27 cellular contexts compared by ENCODE assay signal in genomic region chr1:215679231-215679630, GRCh38.
"Had no signal": no experiment of that assay in that cellular context is flagged by ENCODE, and none has a peak within 500 bp of the region (broad histone marks: within the 10 kb centered on the region; RNA-seq: fewer than 3 reads in every experiment).

No MANE protein-coding gene starts in this region.

- H3K9me3 ChIP-seq: left lung, lower lobe of right lung, neutrophil, ovary, stomach, testis, thyroid gland, transverse colon, upper lobe of left lung had no signal

- H3K27me3 ChIP-seq: left lung, neutrophil, ovary, testis, thyroid gland, transverse colon, upper lobe of left lung had no signal

- ATAC-seq: left cardiac atrium; lower lobe of right lung; naive thymus-derived CD8-positive, alpha-beta T cell; right cardiac atrium; sciatic nerve; stimulated activated naive B cell treated with anti-CD40 and anti-IgM and Interleukin-4, amounts not matched to agents 10 μg/mL and 1 μg/mL and 100 μg/mL, for 72 hours; stimulated activated naive CD8-positive, alpha-beta T cell treated with anti-CD3 and anti-CD28 coated beads, Interleukin-15, Interleukin-2, amounts not matched to agents 100 U/mL and 50 U/mL, for 24 hours had no signal

- H3K4me1 ChIP-seq: left lung, lower lobe of right lung, stomach, testis, thyroid gland, transverse colon, upper lobe of left lung had no signal

- H3K27ac ChIP-seq: left lung, lower lobe of right lung, neutrophil, ovary, skin epidermis, stomach, testis, thyroid gland, transverse colon, upper lobe of left lung had no signal

- DNase-seq: hippocampal formation; kidney glomerular epithelial cell; left cardiac atrium; left lung; lower lobe of right lung; mammary epithelial cell; mesenchymal stem cell; naive thymus-derived CD8-positive, alpha-beta T cell; occipital lobe; ovary; right cardiac atrium; stimulated activated CD4-positive, alpha-beta T cell treated with anti-CD3 and anti-CD28 coated beads, Interleukin-12 subunit alpha, Interleukin-12 subunit beta, amount 100 ng/mL, for 4 hours; stimulated activated CD4-positive, alpha-beta T cell treated with anti-CD3 and anti-CD28 coated beads, Interleukin-15, amount 100 ng/mL, for 24 hours; stimulated activated CD4-positive, alpha-beta T cell treated with anti-CD3 and anti-CD28 coated beads, Interleukin-2, amount 100 ng/mL, for 24 hours; stimulated activated CD4-positive, alpha-beta T cell treated with anti-CD3 and anti-CD28 coated beads, Interleukin-4, amount 100 ng/mL, for 1 hour; stimulated activated naive B cell treated with anti-CD40 and anti-IgM and Interleukin-4, amounts not matched to agents 10 μg/mL and 1 μg/mL and 100 μg/mL, for 72 hours; stimulated activated naive CD8-positive, alpha-beta T cell treated with anti-CD3 and anti-CD28 coated beads, Interleukin-15, Interleukin-2, amounts not matched to agents 100 U/mL and 50 U/mL, for 24 hours; stomach; testis; thyroid gland; transverse colon; upper lobe of left lung had no signal

- H3K4me3 ChIP-seq: left lung, lower lobe of right lung, ovary, skin epidermis, stomach, testis, thyroid gland, transverse colon, upper lobe of left lung had no signal

- H3K36me3 ChIP-seq: left lung, lower lobe of right lung, neutrophil, ovary, stomach, thyroid gland, transverse colon, upper lobe of left lung had no signal

- FAIRE-seq: keratinocyte, urothelium cell line had no signal
